ENCODE assay signal across 19 cellular contexts in the genomic region with DNA sequence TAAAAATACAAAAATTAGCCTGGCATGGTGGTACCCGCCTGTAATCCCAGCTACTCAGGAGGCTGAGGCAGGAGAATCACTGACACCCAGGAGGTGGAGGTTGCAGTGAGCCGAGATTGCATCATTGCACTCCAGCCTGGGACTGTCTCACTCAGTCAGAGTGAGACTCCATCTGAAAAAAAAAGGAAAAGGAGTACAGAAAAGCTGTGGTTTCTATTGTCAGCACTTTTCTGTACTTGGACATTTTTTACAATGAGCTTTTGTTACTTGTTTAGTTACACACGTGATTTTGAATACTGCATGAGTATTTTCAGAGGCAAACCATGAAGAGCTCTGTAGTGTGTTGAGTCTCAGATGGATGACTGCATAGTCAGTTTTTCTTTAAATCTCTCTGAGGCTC. TPM values are rescaled to one million over a fixed set of nuclear protein-coding genes. Genes with fewer than 3 reads are reported as not detected.
A peak's percentile ranks its signal among the peaks of the same experiment; 100 is the strongest.
DNase-seq lines count a peak whose midpoint lies in the region; ATAC-seq and TF ChIP-seq lines count a peak whose summit lies in the region.
"Had no signal": no experiment of that assay in that cellular context is flagged by ENCODE, and none has a peak within 500 bp of the region (broad histone marks: within the 10 kb centered on the region; RNA-seq: fewer than 3 reads in every experiment).

No MANE protein-coding gene starts in this region.

- peaks cover 12 to 66% of the 10 kb centered on the region in 2 experiments for H3K79me1 ChIP-seq in IMR-90 (ENCODE audit: low read depth in 1 of 2, low read length in 2 of 2)

- H2BK120ac ChIP-seq in IMR-90 (ENCODE audit: low read depth, low read length): no peak overlapping the region

- POLR2A ChIA-PET in IMR-90 (lab: Charles Lee; ENCODE audit: unreplicated experiment): no interaction called here

- DNase-seq in IMR-90 (no peak), astrocyte of the hippocampus (ENCODE audit: low read depth, low spot score) (peak; percentile 35), dermis blood vessel endothelial cell (no peak), KG1 (lab: John Stamatoyannopoulos, UW) (no peak)
- DNase-seq: activated gamma-delta T cell treated with Interleukin-2 at 50 U/mL for 16 hours, DMS 273 treated with DMSO at 0.1 percent for 48 hours, kidney, NCI-H1105 treated with DMSO at 0.1 percent for 48 hours, NCI-H2171, stomach had no signal

- no peak overlapping the region for H2AK5ac ChIP-seq in IMR-90 (ENCODE audit: low read depth, low read length)

- no peak overlapping the region for H2AFZ ChIP-seq in IMR-90 (replicated peaks; ENCODE audit: low read length, poor library complexity)
- H2AFZ ChIP-seq: hepatocyte, PC-9 had no signal

- H3K56ac ChIP-seq in IMR-90 (ENCODE audit: extremely low read depth, insufficient read depth, low read length): no peak overlapping the region

- no peak overlapping the region for H4K8ac ChIP-seq in IMR-90 (ENCODE audit: low read depth in 2 of 2, low read length in 2 of 2)

- H2AK9ac ChIP-seq in IMR-90 (replicated peaks; ENCODE audit: low read depth, low read length, poor library complexity): no peak overlapping the region

- no peak overlapping the region for H2BK5ac ChIP-seq in IMR-90 (ENCODE audit: low read depth, low read length, poor library complexity, severe bottlenecking)

- no CpG with 5 or more reads among the region's 3 CpGs for WGBS in IMR-90 (ENCODE audit: extremely low coverage in 2 of 2, insufficient read length in 1 of 2), 2 experiments

- no peak overlapping the region for H3K14ac ChIP-seq in IMR-90 (replicated peaks; ENCODE audit: low read depth, low read length)

- H3K36me3 ChIP-seq in BLaER1 (peaks cover 63% of the 10 kb centered on the region), IMR-90 (ENCODE audit: control insufficient read depth, insufficient read depth, low read length) (peaks cover 49% of the 10 kb centered on the region)

- H2BK20ac ChIP-seq in IMR-90 (ENCODE audit: low read depth, low read length): no peak overlapping the region

- no peak overlapping the region for H4K91ac ChIP-seq in IMR-90 (ENCODE audit: insufficient read depth, low read depth, low read length)

- H3K9me3 ChIP-seq in BLaER1: no peaks in the 10 kb centered on the region
- no peaks in the 10 kb centered on the region for H3K9me3 ChIP-seq in IMR-90 (ENCODE audit: control insufficient read depth, insufficient read depth, low read length)
- H3K9me3 ChIP-seq: stomach had no signal

- in situ Hi-C loops in IMR-90 (cut with MboI; ENCODE audit: low sequenced_read_pairs): no loop called here

- no peak overlapping the region for H3K18ac ChIP-seq in IMR-90 (ENCODE audit: low read depth, low read length)

- ATAC-seq in IMR-90 (ENCODE audit: low read depth) (no peak), HG03159 (IDR thresholded peaks at IDR 0.05; ENCODE audit: unreplicated experiment) (no peak), GM21723 (IDR thresholded peaks at IDR 0.05; ENCODE audit: unreplicated experiment) (no peak)
- ATAC-seq: esophagus mucosa had no signal

- no peak for TF ChIP-seq RAD21 in IMR-90 (IDR thresholded peaks at IDR 0.05; ENCODE audit: low read length)

- H3K9ac ChIP-seq in BLaER1 (no peak overlapping the region), IMR-90 (ENCODE audit: low read depth, low read length) (no peak overlapping the region)

- CTCF ChIA-PET in IMR-90 (lab: Yijun Ruan, JAX): interaction anchor here (0.7 kb wide), 1 partner anchor 89 kb away, joined by 4 read pairs; no protein-coding TSS in a partner anchor

- intact Hi-C loops in IMR-90 (cut with micrococcal nuclease): no loop called here

- H3K4me3 ChIP-seq in BLaER1 (no peak overlapping the region), IMR-90 (ENCODE audit: insufficient read depth, low read depth, low read length) (no peak overlapping the region)
- H3K4me3 ChIP-seq: hepatocyte, PC-9, stomach had no signal

- no TSS peak for BruUV-seq in IMR-90 (replicated peaks; lab: Mats Ljungman, UMichigan)

- H3K4me2 ChIP-seq in BLaER1: peak overlapping the region; percentile 86
- no peak overlapping the region for H3K4me2 ChIP-seq in IMR-90 (ENCODE audit: low read depth, low read length)
- H3K4me2 ChIP-seq: hepatocyte, PC-9 had no signal

- H4K5ac ChIP-seq in IMR-90 (ENCODE audit: low read depth, low read length): no peak overlapping the region

- H3K27ac ChIP-seq in BLaER1 (peak overlapping the region; percentile 23; the same call in 1 of the 2 replicates), IMR-90 (ENCODE audit: insufficient read depth, low read length) (no peak overlapping the region), layer of hippocampus (ENCODE audit: low read depth, low read length) (peak overlapping the region; percentile 78)
- H3K27ac ChIP-seq: hepatocyte, PC-9 had no signal

- TF ChIP-seq POLR2A in IMR-90 (IDR thresholded peaks at IDR 0.05; ENCODE audit: low read depth, low read length): no peak

- H4K20me1 ChIP-seq in BLaER1 (peaks cover 78% of the 10 kb centered on the region), IMR-90 (ENCODE audit: insufficient read depth, low read length) (peaks cover 21% of the 10 kb centered on the region)

- H3K23ac ChIP-seq in IMR-90 (ENCODE audit: low read depth, low read length): no peak overlapping the region

- no peak for TF ChIP-seq CTCF in IMR-90 (conservative IDR thresholded peaks at IDR 0.05; ENCODE audit: low read depth, low read length)

- no peak overlapping the region for H3K4ac ChIP-seq in IMR-90 (ENCODE audit: low read depth, low read length)

- H3K4me1 ChIP-seq in BLaER1 (peaks cover 66% of the 10 kb centered on the region), IMR-90 (ENCODE audit: control insufficient read depth, insufficient read depth, low read length) (no peaks in the 10 kb centered on the region)

- H3K27me3 ChIP-seq in BLaER1 (no peaks in the 10 kb centered on the region), IMR-90 (ENCODE audit: control insufficient read depth, insufficient read depth, low read length) (no peaks in the 10 kb centered on the region), layer of hippocampus (ENCODE audit: control insufficient read depth, insufficient read depth, low read length) (no peaks in the 10 kb centered on the region)
- H3K27me3 ChIP-seq: hepatocyte, stomach had no signal

- peaks cover 3% of the 10 kb centered on the region for H3K9me1 ChIP-seq in IMR-90 (ENCODE audit: insufficient read depth, low read length)

- dilution Hi-C loops in IMR-90 (cut with HindIII; ENCODE audit: low sequenced_read_pairs, unreplicated experiment): no loop called here

- no peak overlapping the region for H2BK15ac ChIP-seq in IMR-90 (ENCODE audit: low read depth, low read length)

TF ChIP-seq in IMR-90, 13 proteins besides CTCF, POLR2A, EP300 and RAD21:
- peak; percentile 35; the same call in 1 of the 2 replicates for TF ChIP-seq CEBPB (IDR thresholded peaks at IDR 0.05; ENCODE audit: low read depth, low read length)
- TF ChIP-seq NFE2L2 (IDR thresholded peaks at IDR 0.05; ENCODE audit: low read depth, low read length): no peak

RNA-seq across cellular contexts. Expression of a gene that starts 26.3 kb away (rescaled TPM):
- total RNA-seq in IMR-90 (2012; rRNA removed) (3.4 and 4.2 TPM in 2 replicates), dermis blood vessel endothelial cell (15.3 and 17.3 TPM in 2 replicates)
- 21.3 and 22.7 TPM in 2 replicates for polyA plus RNA-seq in IMR-90 (2012; rRNA removed)
- 15.4 and 23.2 TPM in 2 replicates for polyA plus RNA-seq in IMR-90 (2012; cell fraction: cytosol; rRNA removed)
- polyA plus RNA-seq in IMR-90 (2012; cell fraction: nucleus; rRNA removed; ENCODE audit: low replicate concordance): 64.2 and 65.2 TPM in 2 replicates

RNA-seq across cellular contexts. Expression of a gene that starts 41.9 kb away (rescaled TPM):
- not detected in 2 replicates for total RNA-seq in IMR-90 (2012; rRNA removed)
- 0.09 TPM in 1 of 2 replicates, not detected in the other for polyA plus RNA-seq in IMR-90 (2012; rRNA removed)
- polyA plus RNA-seq in IMR-90 (2012; cell fraction: cytosol; rRNA removed): 0.12 TPM in 1 of 2 replicates, not detected in the other
- 0.71 and 1.6 TPM in 2 replicates for polyA plus RNA-seq in IMR-90 (2012; cell fraction: nucleus; rRNA removed; ENCODE audit: low replicate concordance)
- not detected in 2 replicates for total RNA-seq in dermis blood vessel endothelial cell
- total RNA-seq: activated CD8-positive, alpha-beta memory T cell treated with anti-CD3 and anti-CD28 coated beads for 36 hours; esophagus mucosa; hepatocyte; kidney; mesothelial cell of epicardium; PC-9 had no signal

RNA-seq across cellular contexts. Expression of a gene that starts 54.4 kb away (rescaled TPM):
- 65.6 and 90.5 TPM in 2 replicates for total RNA-seq in IMR-90 (2012; rRNA removed)
- 169 and 228 TPM in 2 replicates for polyA plus RNA-seq in IMR-90 (2012; rRNA removed)
- 205 and 351 TPM in 2 replicates for polyA plus RNA-seq in IMR-90 (2012; cell fraction: cytosol; rRNA removed)
- 119 and 281 TPM in 2 replicates for polyA plus RNA-seq in IMR-90 (2012; cell fraction: nucleus; rRNA removed; ENCODE audit: low replicate concordance)
- 135 and 286 TPM in 2 replicates for total RNA-seq in dermis blood vessel endothelial cell
